In the genomic region with DNA sequence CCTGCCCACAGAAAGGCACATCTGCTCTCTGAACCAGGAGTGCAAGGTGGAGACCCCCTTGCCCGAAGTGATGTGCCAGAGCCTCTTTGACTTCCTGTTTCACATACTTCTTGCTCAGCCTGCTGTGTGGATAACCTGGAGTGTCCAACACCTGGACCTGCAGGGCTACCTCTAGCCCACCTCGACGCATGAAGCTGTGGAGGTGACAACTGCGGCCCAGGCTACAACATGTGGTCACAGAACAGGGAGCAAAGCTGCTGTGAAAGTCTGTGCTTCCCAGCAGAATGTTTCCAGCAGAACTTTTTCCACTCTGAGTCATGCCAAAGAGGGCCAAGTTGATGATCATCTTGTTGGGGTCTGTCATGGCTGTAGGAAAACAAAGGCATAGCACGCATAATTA, we compare ENCODE assay signal across 21 cellular contexts. TPM values are rescaled to one million over a fixed set of nuclear protein-coding genes. Genes with fewer than 3 reads are reported as not detected.
DNase-seq lines count a peak whose midpoint lies in the region; ATAC-seq, FAIRE-seq and TF ChIP-seq lines count a peak whose summit lies in the region.
"Had no signal": no experiment of that assay in that cellular context is flagged by ENCODE, and none has a peak within 500 bp of the region (broad histone marks: within the 10 kb centered on the region; RNA-seq: fewer than 3 reads in every experiment).

No MANE protein-coding gene starts in this region.

- H3K27ac ChIP-seq in IMR-90 (ENCODE audit: insufficient read depth, low read length) (no peak overlapping the region), H1 (ENCODE audit: low read depth, low read length) (no peak overlapping the region; the same call in 1 of the 2 replicates)
- H3K27ac ChIP-seq: A549, C4-2B had no signal

- H3K9me3 Mint-ChIP-seq in WTC11 (no peaks in the 10 kb centered on the region), osteocyte (ENCODE audit: unreplicated experiment) (no peaks in the 10 kb centered on the region)
- H3K9me3 Mint-ChIP-seq: CD4-positive, alpha-beta T cell had no signal

- no TSS peak for BruUV-seq in IMR-90 (replicated peaks; lab: Mats Ljungman, UMichigan)

- CTCF ChIA-PET in IMR-90 (lab: Yijun Ruan, JAX) = no interaction called here
- CTCF ChIA-PET in WTC11 (lab: Charles Lee) = no interaction called here
- CTCF ChIA-PET in H1 (lab: Charles Lee; ENCODE audit: partially characterized antibody) = interaction anchor here (0.6 to 1.8 kb wide), 4 partner anchors 34 to 138 kb away, joined by 3 to 5 read pairs (median 4); no protein-coding TSS in a partner anchor

- no peak overlapping the region for H2BK20ac ChIP-seq in IMR-90 (ENCODE audit: low read depth, low read length)
- H2BK20ac ChIP-seq in H1 (ENCODE audit: low read length) = no peak overlapping the region

- no peaks in the 10 kb centered on the region for H3K36me3 ChIP-seq in IMR-90 (ENCODE audit: control insufficient read depth, insufficient read depth, low read length)
- no peaks in the 10 kb centered on the region for H3K36me3 ChIP-seq in H1 (ENCODE audit: control insufficient read depth in 2 of 4, insufficient read depth in 4 of 4, low read length in 3 of 4)
- H3K36me3 ChIP-seq: HAP-1 had no signal

- no peak overlapping the region for H2BK12ac ChIP-seq in H1 (ENCODE audit: low read depth, low read length)

- H2BK120ac ChIP-seq in IMR-90 (ENCODE audit: low read depth, low read length) (no peak overlapping the region), H1 (replicated peaks; ENCODE audit: low read depth, low read length) (no peak overlapping the region)

- no peak overlapping the region for H2AK5ac ChIP-seq in IMR-90 (ENCODE audit: low read depth, low read length)
- no peak overlapping the region for H2AK5ac ChIP-seq in H1 (ENCODE audit: low read depth, low read length)

- no peaks in the 10 kb centered on the region for H3K79me1 ChIP-seq in IMR-90 (ENCODE audit: low read depth in 1 of 2, low read length in 2 of 2)
- no peaks in the 10 kb centered on the region for H3K79me1 ChIP-seq in H1 (ENCODE audit: low read depth, low read length)

- H4K8ac ChIP-seq in IMR-90 (ENCODE audit: low read depth in 2 of 2, low read length in 2 of 2) (no peak overlapping the region), H1 (ENCODE audit: extremely low read depth, insufficient read depth, low read length) (no peak overlapping the region)

- WGBS in IMR-90 (ENCODE audit: extremely low coverage in 2 of 2, insufficient read length in 1 of 2), 2 experiments = 100% methylated on average over 1 of the region's 5 CpGs; no CpG with 5 or more reads in 1 of the 2 experiments
- 97% methylated on average over 5 of the region's 5 CpGs; no CpG with 5 or more reads in 1 of the 2 experiments for WGBS in H1 (ENCODE audit: extremely low coverage in 1 of 2, insufficient coverage in 1 of 2, insufficient read length in 1 of 2, insufficient replicate concordance in 2 of 2, low coverage in 1 of 2, low lambda C conversion rate in 2 of 2, missing lambda C conversion rate in 1 of 2), 2 experiments

- H3K4ac ChIP-seq in IMR-90 (ENCODE audit: low read depth, low read length) = 0 out of 2 replicates have a peak overlapping the region, but pooled peaks have one; percentile 13
- no peak overlapping the region for H3K4ac ChIP-seq in H1 (replicated peaks; ENCODE audit: insufficient read length, low read depth, low read length)

- no peak for DNase-seq in IMR-90
- DNase-seq in WTC11 (ENCODE audit: low spot score) = no peak
- DNase-seq in H1 (ENCODE audit: low read depth in 1 of 2, low spot score in 2 of 2) = no peak
- DNase-seq in osteocyte (ENCODE audit: extremely low spot score, unreplicated experiment) = peak; percentile 56
- no peak for DNase-seq in urothelium cell line (ENCODE audit: low spot score)
- no peak for DNase-seq in DMS53 (lab: John Stamatoyannopoulos, UW)
- DNase-seq: AML-193; Caco-2; CD4-positive, alpha-beta T cell; DMS79; GDM1; GOT3 had no signal

- H3K56ac ChIP-seq in IMR-90 (ENCODE audit: extremely low read depth, insufficient read depth, low read length) (no peak overlapping the region), H1 (replicated peaks; ENCODE audit: insufficient read length, low read depth, low read length) (no peak overlapping the region)

- intact Hi-C loops in IMR-90 (cut with micrococcal nuclease) = loop anchor here (5.0 kb wide), 1 partner anchor 815 kb away; no protein-coding TSS in a partner anchor

- H2BK15ac ChIP-seq in IMR-90 (ENCODE audit: low read depth, low read length) (no peak overlapping the region), H1 (ENCODE audit: low read length) (no peak overlapping the region)

- H2AFZ ChIP-seq in IMR-90 (replicated peaks; ENCODE audit: low read length, poor library complexity) = no peak overlapping the region
- H2AFZ ChIP-seq in H1 (ENCODE audit: low read length) = peak overlapping the region; percentile 65; the same call in 1 of the 2 replicates

- no peak overlapping the region for H3K4me3 Mint-ChIP-seq in WTC11
- H3K4me3 Mint-ChIP-seq in osteocyte (ENCODE audit: unreplicated experiment) = no peak overlapping the region
- H3K4me3 Mint-ChIP-seq: CD4-positive, alpha-beta T cell had no signal

- H3K27me3 Mint-ChIP-seq in WTC11 (ENCODE audit: low read depth) (no peaks in the 10 kb centered on the region), osteocyte (ENCODE audit: unreplicated experiment) (peaks cover 16% of the 10 kb centered on the region)

- H3K27me3 ChIP-seq in IMR-90 (ENCODE audit: control insufficient read depth, insufficient read depth, low read length) (no peaks in the 10 kb centered on the region; the same call in 1 of the 2 replicates), H1 (replicated peaks in 1 of 4; ENCODE audit: control insufficient read depth in 3 of 4, extremely low read depth in 1 of 4, insufficient read depth in 3 of 4, low read length in 3 of 4) (no peaks in the 10 kb centered on the region)

- H3K23me2 ChIP-seq in H1 (ENCODE audit: low read depth, low read length) = no peaks in the 10 kb centered on the region

- dilution Hi-C loops in IMR-90 (cut with HindIII; ENCODE audit: low sequenced_read_pairs, unreplicated experiment) = no loop called here

- no peak for TF ChIP-seq RAD21 in IMR-90 (IDR thresholded peaks at IDR 0.05; ENCODE audit: low read length)
- TF ChIP-seq RAD21 in H1 (IDR thresholded peaks at IDR 0.05 in 1 of 2, conservative IDR thresholded peaks at IDR 0.05 in 1 of 2; ENCODE audit: low read depth in 2 of 2, low read length in 2 of 2) = no peak

- H4K91ac ChIP-seq in IMR-90 (ENCODE audit: insufficient read depth, low read depth, low read length) (no peak overlapping the region), H1 (replicated peaks; ENCODE audit: insufficient read length, low read length) (no peak overlapping the region)

- H3K4me3 ChIP-seq in IMR-90 (ENCODE audit: insufficient read depth, low read depth, low read length) (no peak overlapping the region), H1 (ENCODE audit: extremely low read depth in 1 of 4, insufficient read depth in 2 of 4, low read depth in 3 of 4, low read length in 4 of 4) (no peak overlapping the region)
- H3K4me3 ChIP-seq: A549, HAP-1 had no signal

- H4K20me1 ChIP-seq in IMR-90 (ENCODE audit: insufficient read depth, low read length) (peaks cover 3% of the 10 kb centered on the region; the same call in 1 of the 2 replicates), H1 (replicated peaks in 1 of 2; ENCODE audit: control insufficient read depth in 1 of 2, insufficient read depth in 2 of 2, low read length in 2 of 2) (no peaks in the 10 kb centered on the region)

- in situ Hi-C loops in IMR-90 (cut with MboI; ENCODE audit: low sequenced_read_pairs) = no loop called here

- H3K23ac ChIP-seq in IMR-90 (ENCODE audit: low read depth, low read length) (no peak overlapping the region), H1 (ENCODE audit: insufficient read length) (no peak overlapping the region)

- no peaks in the 10 kb centered on the region for H3K36me3 Mint-ChIP-seq in WTC11
- H3K36me3 Mint-ChIP-seq in osteocyte (ENCODE audit: unreplicated experiment) = no peaks in the 10 kb centered on the region

- no peaks in the 10 kb centered on the region for H3K79me2 ChIP-seq in H1 (ENCODE audit: control insufficient read depth in 1 of 2, insufficient read depth in 2 of 2, low read length in 2 of 2)

- no peak overlapping the region for H2BK5ac ChIP-seq in IMR-90 (ENCODE audit: low read depth, low read length, poor library complexity, severe bottlenecking)
- H2BK5ac ChIP-seq in H1 (ENCODE audit: low read depth, low read length) = no peak overlapping the region

- H3K4me2 ChIP-seq in IMR-90 (ENCODE audit: low read depth, low read length) = no peak overlapping the region
- H3K4me2 ChIP-seq in H1 (ENCODE audit: insufficient read depth in 1 of 2, low read depth in 2 of 2, low read length in 2 of 2) = no peak overlapping the region
- H3K4me2 ChIP-seq: A549 had no signal

- H3K4me1 ChIP-seq in IMR-90 (ENCODE audit: control insufficient read depth, insufficient read depth, low read length) (peaks cover 8% of the 10 kb centered on the region), H1 (replicated peaks in 1 of 4; ENCODE audit: control insufficient read depth in 3 of 4, insufficient read depth in 4 of 4, low read length in 3 of 4) (peaks cover 0 to 3% (median 0%) of the 10 kb centered on the region in 4 experiments; a peak in 1 of 7 replicates)
- H3K4me1 ChIP-seq: HAP-1 had no signal

- TF ChIP-seq CTCF in IMR-90 (conservative IDR thresholded peaks at IDR 0.05; ENCODE audit: low read depth, low read length) (no peak), WTC11 (IDR thresholded peaks at IDR 0.05) (no peak), H1 (IDR thresholded peaks at IDR 0.05; ENCODE audit: control extremely low read depth in 1 of 3, insufficient read depth in 1 of 3, low read depth in 1 of 3, low read length in 3 of 3) (no peak), osteocyte (IDR thresholded peaks at IDR 0.05) (no peak)

- H3K9ac ChIP-seq in IMR-90 (ENCODE audit: low read depth, low read length) = no peak overlapping the region
- no peak overlapping the region for H3K9ac ChIP-seq in H1 (replicated peaks in 1 of 4; ENCODE audit: extremely low read depth in 1 of 4, low read depth in 3 of 4, low read length in 3 of 4)

- H3K27ac Mint-ChIP-seq in WTC11 (no peak overlapping the region), osteocyte (ENCODE audit: unreplicated experiment) (no peak overlapping the region)
- H3K27ac Mint-ChIP-seq: CD4-positive, alpha-beta T cell had no signal

- H3K14ac ChIP-seq in IMR-90 (replicated peaks; ENCODE audit: low read depth, low read length) = no peak overlapping the region
- H3K14ac ChIP-seq in H1 (ENCODE audit: insufficient read length) = no peak overlapping the region

- H3K4me1 Mint-ChIP-seq in WTC11 (peaks cover 12% of the 10 kb centered on the region), osteocyte (ENCODE audit: unreplicated experiment) (peaks cover 6% of the 10 kb centered on the region)

- 0 out of 2 replicates have a peak, but pooled peaks cover 6% of the 10 kb centered on the region for H3K9me1 ChIP-seq in IMR-90 (ENCODE audit: insufficient read depth, low read length)

- ATAC-seq in IMR-90 (ENCODE audit: low read depth) (no peak), WTC11 (no peak), GM19467 (IDR thresholded peaks at IDR 0.05; ENCODE audit: unreplicated experiment) (no peak)
- ATAC-seq: A549, HepG2 had no signal

- H4K5ac ChIP-seq in IMR-90 (ENCODE audit: low read depth, low read length) = no peak overlapping the region
- no peak overlapping the region for H4K5ac ChIP-seq in H1 (ENCODE audit: insufficient read length, low read depth, low read length)

- TF ChIP-seq EP300 in H1 (IDR thresholded peaks at IDR 0.05; ENCODE audit: borderline replicate concordance in 1 of 2, low read depth in 2 of 2, low read length in 2 of 2) = no peak

- TF ChIP-seq POLR2A in IMR-90 (IDR thresholded peaks at IDR 0.05; ENCODE audit: low read depth, low read length) = no peak
- no peak for TF ChIP-seq POLR2A in H1 (IDR thresholded peaks at IDR 0.05; ENCODE audit: control extremely low read depth in 1 of 2, low read depth in 2 of 2, low read length in 2 of 2)

- POLR2A ChIA-PET in IMR-90 (lab: Charles Lee; ENCODE audit: unreplicated experiment) (no interaction called here), WTC11 (lab: Charles Lee) (no interaction called here), H1 (lab: Charles Lee; ENCODE audit: partially characterized antibody) (no interaction called here)

- H3K9me3 ChIP-seq in IMR-90 (ENCODE audit: control insufficient read depth, insufficient read depth, low read length) = no peaks in the 10 kb centered on the region
- H3K9me3 ChIP-seq in H1 (ENCODE audit: insufficient read depth in 2 of 2, low read depth in 1 of 2, low read length in 1 of 2) = no peaks in the 10 kb centered on the region
- H3K9me3 ChIP-seq: A549, Caco-2, HAP-1 had no signal

- H3K18ac ChIP-seq in IMR-90 (ENCODE audit: low read depth, low read length) (no peak overlapping the region), H1 (ENCODE audit: extremely low read depth, low read length) (no peak overlapping the region)

- no peak overlapping the region for H2AK9ac ChIP-seq in IMR-90 (replicated peaks; ENCODE audit: low read depth, low read length, poor library complexity)

- FAIRE-seq in H1 (lab: Jason Lieb, UNC) = no peak
- no peak for FAIRE-seq in urothelium cell line (lab: Jason Lieb, UNC)
- FAIRE-seq: A549, D721Med, GM12892, HepG2 had no signal

RNA-seq across cellular contexts. Expression of a gene that starts 1.5 kb away (rescaled TPM):
- total RNA-seq in IMR-90 (2012; rRNA removed) (not detected in 2 replicates), WTC11 (2021) (not detected in 3 replicates), osteocyte (not detected in 2 replicates)
- polyA plus RNA-seq in IMR-90 (2012; rRNA removed) (0.07 TPM in 1 of 2 replicates, not detected in the other), H1 (2011; rRNA removed) (not detected in 2 replicates)
- not detected in 2 replicates for polyA plus RNA-seq in IMR-90 (2012; cell fraction: cytosol; rRNA removed)
- polyA plus RNA-seq in IMR-90 (2012; cell fraction: nucleus; rRNA removed; ENCODE audit: low replicate concordance) = not detected in 2 replicates
- not detected in 2 replicates for total RNA-seq in H1 (2021; fragmentation: NEBNext Ultra II Directional; extraction: Animal tissue kit (Norgen Biotek cat#: 25700))
- not detected for polyA plus RNA-seq in H1 (2011; cell fraction: cytosol; rRNA removed)
- not detected for polyA plus RNA-seq in H1 (2011; cell fraction: nucleus; rRNA removed)
- polyA plus RNA-seq in H1 (2012, experiment 1 of 2) = not detected in 4 replicates
- not detected for polyA plus RNA-seq in H1 (2012, experiment 2 of 2)
- not detected for polyA plus RNA-seq in H1 (2013, experiment 1 of 2)
- not detected for polyA plus RNA-seq in H1 (2013, experiment 2 of 2)
- not detected in 2 replicates for polyA minus RNA-seq in H1 (2011; rRNA and poly(A)+ RNA removed)
- polyA minus RNA-seq in H1 (2011; cell fraction: cytosol; rRNA and poly(A)+ RNA removed) = not detected
- not detected for polyA minus RNA-seq in H1 (2011; cell fraction: nucleus; rRNA and poly(A)+ RNA removed)
- total RNA-seq: Caco-2; CD4-positive, alpha-beta T cell; Daoy; HepG2 had no signal
- polyA plus RNA-seq: A549, BJ, HepG2 had no signal

RNA-seq across cellular contexts. Expression of a gene that starts 50.7 kb away (rescaled TPM):
- total RNA-seq in IMR-90 (2012; rRNA removed) (11.8 and 27.5 TPM in 2 replicates), WTC11 (2021) (51.2 to 53.3 TPM (median 52.5 TPM) in 3 replicates), osteocyte (36.4 and 41.2 TPM in 2 replicates)
- polyA plus RNA-seq in IMR-90 (2012; rRNA removed) (18.2 and 21.4 TPM in 2 replicates), H1 (2011; rRNA removed) (3.6 and 7.9 TPM in 2 replicates)
- 1.2 and 1.8 TPM in 2 replicates for polyA plus RNA-seq in IMR-90 (2012; cell fraction: cytosol; rRNA removed)
- 0.78 and 10.8 TPM in 2 replicates for polyA plus RNA-seq in IMR-90 (2012; cell fraction: nucleus; rRNA removed; ENCODE audit: low replicate concordance)
- total RNA-seq in H1 (2021; fragmentation: NEBNext Ultra II Directional; extraction: Animal tissue kit (Norgen Biotek cat#: 25700)) = 49.9 and 54.6 TPM in 2 replicates
- polyA plus RNA-seq in H1 (2011; cell fraction: cytosol; rRNA removed) = 17.2 TPM
- 1.9 TPM for polyA plus RNA-seq in H1 (2011; cell fraction: nucleus; rRNA removed)
- polyA plus RNA-seq in H1 (2012, experiment 1 of 2) = 22.5 to 47.3 TPM (median 25.4 TPM) in 4 replicates
- polyA plus RNA-seq in H1 (2012, experiment 2 of 2) = 3.7 TPM
- polyA plus RNA-seq in H1 (2013, experiment 1 of 2) = 115 TPM
- polyA plus RNA-seq in H1 (2013, experiment 2 of 2) = 144 TPM
- polyA minus RNA-seq in H1 (2011; rRNA and poly(A)+ RNA removed) = 3.2 TPM in 2 replicates
- polyA minus RNA-seq in H1 (2011; cell fraction: cytosol; rRNA and poly(A)+ RNA removed) = 5.1 TPM
- 5.8 TPM for polyA minus RNA-seq in H1 (2011; cell fraction: nucleus; rRNA and poly(A)+ RNA removed)

RNA-seq across cellular contexts. Expression of a gene that starts 51.1 kb away (rescaled TPM):
- 29.9 and 30.3 TPM in 2 replicates for total RNA-seq in IMR-90 (2012; rRNA removed)
- polyA plus RNA-seq in IMR-90 (2012; rRNA removed) = 10.2 and 10.7 TPM in 2 replicates
- polyA plus RNA-seq in IMR-90 (2012; cell fraction: cytosol; rRNA removed) = 3.5 and 11.9 TPM in 2 replicates
- 5.6 and 37.5 TPM in 2 replicates for polyA plus RNA-seq in IMR-90 (2012; cell fraction: nucleus; rRNA removed; ENCODE audit: low replicate concordance)
- 26.3 to 30.5 TPM (median 28.6 TPM) in 3 replicates for total RNA-seq in WTC11 (2021)
- 16.0 and 18.7 TPM in 2 replicates for total RNA-seq in H1 (2021; fragmentation: NEBNext Ultra II Directional; extraction: Animal tissue kit (Norgen Biotek cat#: 25700))
- polyA plus RNA-seq in H1 (2011; rRNA removed) = 10.2 and 10.5 TPM in 2 replicates
- 12.2 TPM for polyA plus RNA-seq in H1 (2011; cell fraction: cytosol; rRNA removed)
- polyA plus RNA-seq in H1 (2011; cell fraction: nucleus; rRNA removed) = 38.7 TPM
- polyA plus RNA-seq in H1 (2012, experiment 1 of 2) = 6.7 to 11.1 TPM (median 8.5 TPM) in 4 replicates
- 0.75 TPM for polyA plus RNA-seq in H1 (2012, experiment 2 of 2)
- polyA plus RNA-seq in H1 (2013, experiment 1 of 2) = 7.9 TPM
- 7.0 TPM for polyA plus RNA-seq in H1 (2013, experiment 2 of 2)
- 39.5 and 49.2 TPM in 2 replicates for polyA minus RNA-seq in H1 (2011; rRNA and poly(A)+ RNA removed)
- 21.1 TPM for polyA minus RNA-seq in H1 (2011; cell fraction: cytosol; rRNA and poly(A)+ RNA removed)
- polyA minus RNA-seq in H1 (2011; cell fraction: nucleus; rRNA and poly(A)+ RNA removed) = 142 TPM
- total RNA-seq in osteocyte = 47.7 and 49.9 TPM in 2 replicates
